ENCODE assay signal across 31 cellular contexts in genomic region chr1:151799179-151800022, GRCh38. TPM values are rescaled to one million over a fixed set of nuclear protein-coding genes. Genes with fewer than 3 reads are reported as not detected.
DNase-seq lines count a peak whose midpoint lies in the region; ATAC-seq and TF ChIP-seq lines count a peak whose summit lies in the region.
"Had no signal": no experiment of that assay in that cellular context is flagged by ENCODE, and none has a peak within 500 bp of the region (broad histone marks: within the 10 kb centered on the region; RNA-seq: fewer than 3 reads in every experiment).

No MANE protein-coding gene starts in this region.

- peaks cover 3% of the 10 kb centered on the region for H3K4me1 Mint-ChIP-seq in activated CD4-positive, alpha-beta T cell treated with anti-CD3 and anti-CD28 coated beads for 36 hours
- H3K4me1 Mint-ChIP-seq in WTC11 (peaks cover 14% of the 10 kb centered on the region), glutamatergic neuron (ENCODE audit: low read depth, unreplicated experiment) (peaks cover 2% of the 10 kb centered on the region)
- H3K4me1 Mint-ChIP-seq: memory B cell had no signal

- CTCF ChIA-PET in activated CD4-positive, alpha-beta T cell treated with anti-CD3 and anti-CD28 coated beads for 36 hours (lab: Charles Lee), result interaction anchor here (0.5 to 1.6 kb wide), 3 partner anchors 8 to 173 kb away, joined by 3 to 4 read pairs (median 3); no protein-coding TSS in a partner anchor
- CTCF ChIA-PET in WTC11 (lab: Charles Lee), result interaction anchor here (0.8 to 1.2 kb wide), 3 partner anchors 10 to 82 kb away, joined by 3 to 4 read pairs (median 3); no protein-coding TSS in a partner anchor

- ATAC-seq in activated CD4-positive, alpha-beta T cell treated with anti-CD3 and anti-CD28 coated beads for 36 hours, result no peak
- ATAC-seq in WTC11, result peak; percentile 85
- ATAC-seq: naive thymus-derived CD4-positive, alpha-beta T cell; sciatic nerve; stimulated activated memory B cell treated with anti-CD40 and anti-IgM and Interleukin-4, amounts not matched to agents 10 μg/mL and 1 μg/mL and 100 μg/mL, for 72 hours had no signal

- no peak for DNase-seq in activated CD4-positive, alpha-beta T cell treated with anti-CD3 and anti-CD28 coated beads for 36 hours
- DNase-seq in activated CD4-positive, alpha-beta T cell treated with anti-CD3 and anti-CD28 coated beads, Interleukin-2, amount 50 U/mL, for 48 hours, result no peak
- DNase-seq in WTC11 (ENCODE audit: low spot score) (no peak), glutamatergic neuron (no peak), superior temporal gyrus (ENCODE audit: extremely low spot score) (peak; percentile 30), NCI-H1417 (lab: John Stamatoyannopoulos, UW) (no peak), DMS53 (lab: John Stamatoyannopoulos, UW) (no peak), inferior parietal cortex (ENCODE audit: extremely low spot score) (no peak)
- DNase-seq: activated CD4-positive, alpha-beta T cell treated with anti-CD3 and anti-CD28 coated beads, Interleukin-2, amount 50 U/mL, for 4 hours; activated naive CD4-positive, alpha-beta T cell; activated T-cell treated with anti-CD3 and anti-CD28 coated beads for 4 hours; central memory CD4-positive, alpha-beta T cell; GDM1; HCEC 1CT; IMR-90; MM.1S; naive thymus-derived CD4-positive, alpha-beta T cell; NCI-H146; NCI-H2171 treated with DMSO at 0.1 percent for 48 hours; NCI-H748 treated with DMSO at 0.1 percent for 48 hours; testis; WERI-Rb-1 had no signal

- H3K27ac Mint-ChIP-seq in activated CD4-positive, alpha-beta T cell treated with anti-CD3 and anti-CD28 coated beads for 36 hours, result peak overlapping the region; percentile 30
- H3K27ac Mint-ChIP-seq in WTC11, result peak overlapping the region; percentile 76; the same call in 1 of the 2 replicates
- H3K27ac Mint-ChIP-seq in glutamatergic neuron (ENCODE audit: unreplicated experiment), result no peak overlapping the region
- H3K27ac Mint-ChIP-seq: B cell; memory B cell; stimulated activated memory B cell treated with anti-CD40 and anti-IgM and Interleukin-4, amounts not matched to agents 10 μg/mL and 1 μg/mL and 100 μg/mL, for 72 hours had no signal

- no peaks in the 10 kb centered on the region for H3K9me3 Mint-ChIP-seq in activated CD4-positive, alpha-beta T cell treated with anti-CD3 and anti-CD28 coated beads for 36 hours (ENCODE audit: low read depth)
- H3K9me3 Mint-ChIP-seq in WTC11 (no peaks in the 10 kb centered on the region), glutamatergic neuron (ENCODE audit: unreplicated experiment) (peaks cover 2% of the 10 kb centered on the region)
- H3K9me3 Mint-ChIP-seq: memory B cell; stimulated activated memory B cell treated with anti-CD40 and anti-IgM and Interleukin-4, amounts not matched to agents 10 μg/mL and 1 μg/mL and 100 μg/mL, for 72 hours had no signal

- H3K27me3 Mint-ChIP-seq in activated CD4-positive, alpha-beta T cell treated with anti-CD3 and anti-CD28 coated beads for 36 hours, result no peaks in the 10 kb centered on the region
- H3K27me3 Mint-ChIP-seq in WTC11 (ENCODE audit: low read depth), result peaks cover 3% of the 10 kb centered on the region
- H3K27me3 Mint-ChIP-seq in glutamatergic neuron (ENCODE audit: unreplicated experiment), result peaks cover 11% of the 10 kb centered on the region

- H3K36me3 Mint-ChIP-seq in activated CD4-positive, alpha-beta T cell treated with anti-CD3 and anti-CD28 coated beads for 36 hours (ENCODE audit: low read depth), result peaks cover under 1% of the 10 kb centered on the region
- H3K36me3 Mint-ChIP-seq in WTC11, result no peaks in the 10 kb centered on the region
- H3K36me3 Mint-ChIP-seq in glutamatergic neuron (ENCODE audit: unreplicated experiment), result peaks cover 7% of the 10 kb centered on the region

- no peak overlapping the region for H3K4me3 Mint-ChIP-seq in activated CD4-positive, alpha-beta T cell treated with anti-CD3 and anti-CD28 coated beads for 36 hours
- H3K4me3 Mint-ChIP-seq in WTC11 (no peak overlapping the region), glutamatergic neuron (ENCODE audit: unreplicated experiment) (peak overlapping the region; percentile 20)
- H3K4me3 Mint-ChIP-seq: B cell; memory B cell; naive thymus-derived CD4-positive, alpha-beta T cell; stimulated activated memory B cell treated with anti-CD40 and anti-IgM and Interleukin-4, amounts not matched to agents 10 μg/mL and 1 μg/mL and 100 μg/mL, for 72 hours had no signal

- no peak for TF ChIP-seq CTCF in WTC11 (IDR thresholded peaks at IDR 0.05)
- no peak for TF ChIP-seq CTCF in glutamatergic neuron (IDR thresholded peaks at IDR 0.05; ENCODE audit: partially characterized antibody, unreplicated experiment)

- intact Hi-C loops in activated CD4-positive, alpha-beta T cell treated with anti-CD3 and anti-CD28 coated beads for 36 hours (cut with DNase I, micrococcal nuclease), result no loop called here

- POLR2A ChIA-PET in activated CD4-positive, alpha-beta T cell treated with anti-CD3 and anti-CD28 coated beads for 36 hours (lab: Charles Lee), result interaction anchor here (0.6 kb wide), 1 partner anchor 21 kb away, joined by 3 read pairs; no protein-coding TSS in a partner anchor
- POLR2A ChIA-PET in WTC11 (lab: Charles Lee), result interaction anchor here (0.6 to 0.9 kb wide), 2 partner anchors 31 to 41 kb away, joined by 3 to 7 read pairs; no protein-coding TSS in a partner anchor

TF ChIP-seq in WTC11, 78 proteins besides CTCF, POLR2A, EP300 and RAD21:
- TF ChIP-seq ZNF263 (CRISPR knock-in tag; IDR thresholded peaks at IDR 0.05; ENCODE audit: low read depth) (peak; percentile 56; the same call in 1 of the 2 replicates), FOXP1 (CRISPR knock-in tag; IDR thresholded peaks at IDR 0.05; ENCODE audit: borderline replicate concordance) (no peak), USF1 (CRISPR knock-in tag; IDR thresholded peaks at IDR 0.05) (peak; percentile 64), NR3C1 (CRISPR knock-in tag; conservative IDR thresholded peaks at IDR 0.05; ENCODE audit: low read depth) (no peak), USF2 (CRISPR knock-in tag; IDR thresholded peaks at IDR 0.05) (peak; percentile 84), STAT6 (CRISPR knock-in tag; conservative IDR thresholded peaks at IDR 0.05; ENCODE audit: low read depth) (no peak), MAX (CRISPR knock-in tag; IDR thresholded peaks at IDR 0.05) (no peak)

RNA-seq across cellular contexts. Expression of gene LINGO4, which starts 5.8 kb away (rescaled TPM):
- total RNA-seq in activated CD4-positive, alpha-beta T cell treated with anti-CD3 and anti-CD28 coated beads for 36 hours, result under 1 TPM; 0.09 to 0.18 TPM
- total RNA-seq in WTC11 (2021) (not detected in 3 replicates), glutamatergic neuron (ENCODE audit: unreplicated experiment) (not detected)
- total RNA-seq: A172; B cell; epithelial cell of proximal tubule; frontal cortex; IMR-90; OCI-LY7; sciatic nerve; T-helper 2 cell treated with Interferon-gamma antibody and Interleukin-4, amounts not matched to agents 100 ng/mL and 5 ng/mL, for 36 hours had no signal

RNA-seq across cellular contexts. Expression of gene TDRKH, which starts 9.1 kb away (rescaled TPM):
- 10 to 100 TPM; 18.4 to 19.9 TPM for total RNA-seq in activated CD4-positive, alpha-beta T cell treated with anti-CD3 and anti-CD28 coated beads for 36 hours
- total RNA-seq in WTC11 (2021) (21.8 to 25.3 TPM (median 24.0 TPM) in 3 replicates), glutamatergic neuron (ENCODE audit: unreplicated experiment) (40.1 TPM)

RNA-seq across cellular contexts. Expression of gene RORC, which starts 32.2 kb away (rescaled TPM):
- total RNA-seq in activated CD4-positive, alpha-beta T cell treated with anti-CD3 and anti-CD28 coated beads for 36 hours, result 1 to 10 TPM; 3.8 to 3.9 TPM
- total RNA-seq in WTC11 (2021), result 0.30 to 0.53 TPM (median 0.44 TPM) in 3 replicates
- not detected for total RNA-seq in glutamatergic neuron (ENCODE audit: unreplicated experiment)
- total RNA-seq: B cell, epithelial cell of proximal tubule, IMR-90, OCI-LY7 had no signal

RNA-seq across cellular contexts. Expression of gene MRPL9, which starts 36.1 kb away (rescaled TPM):
- 100 to 1,000 TPM; 139 to 184 TPM for total RNA-seq in activated CD4-positive, alpha-beta T cell treated with anti-CD3 and anti-CD28 coated beads for 36 hours
- total RNA-seq in WTC11 (2021) (88.8 to 99.3 TPM (median 95.5 TPM) in 3 replicates), glutamatergic neuron (ENCODE audit: unreplicated experiment) (75.0 TPM)

RNA-seq across cellular contexts. Expression of gene C2CD4D, which starts 40.2 kb away (rescaled TPM):
- total RNA-seq in activated CD4-positive, alpha-beta T cell treated with anti-CD3 and anti-CD28 coated beads for 36 hours, result 1 to 10 TPM; 2.1 to 2.4 TPM
- total RNA-seq in WTC11 (2021), result 0.85 to 2.0 TPM (median 0.94 TPM) in 3 replicates
- total RNA-seq in glutamatergic neuron (ENCODE audit: unreplicated experiment), result not detected
- total RNA-seq: A172, B cell, IMR-90, OCI-LY7 had no signal
